Comparison of ENCODE assay signal across 9 cellular contexts in genomic region chr2:200405599-200406298, GRCh38.
A peak's percentile ranks its signal among the peaks of the same experiment; 100 is the strongest.
DNase-seq lines count a peak whose midpoint lies in the region; ATAC-seq and TF ChIP-seq lines count a peak whose summit lies in the region.
"Had no signal": no experiment of that assay in that cellular context is flagged by ENCODE, and none has a peak within 500 bp of the region (broad histone marks: within the 10 kb centered on the region; RNA-seq: fewer than 3 reads in every experiment).

No MANE protein-coding gene starts in this region.

- CTCF ChIA-PET in T-cell (lab: Charles Lee) = no interaction called here

- no peaks in the 10 kb centered on the region for H3K27me3 ChIP-seq in fibroblast of lung (ENCODE audit: control insufficient read depth, insufficient read depth, low read length)
- H3K27me3 ChIP-seq: BLaER1 had no signal

- H3K36me3 Mint-ChIP-seq in T-cell = peaks cover 6% of the 10 kb centered on the region
- H3K36me3 Mint-ChIP-seq in glutamatergic neuron (ENCODE audit: unreplicated experiment) = peaks cover 5% of the 10 kb centered on the region

- H3K4me1 ChIP-seq in fibroblast of lung (ENCODE audit: control insufficient read depth, extremely low read depth, insufficient read depth, low read length) = peaks cover 34% of the 10 kb centered on the region
- H3K4me1 ChIP-seq: BLaER1 had no signal

- H3K4me1 Mint-ChIP-seq in T-cell = peaks cover 14 to 28% (median 27%) of the 10 kb centered on the region in 3 donors
- peaks cover 3% of the 10 kb centered on the region for H3K4me1 Mint-ChIP-seq in glutamatergic neuron (ENCODE audit: low read depth, unreplicated experiment)

- H3K36me3 ChIP-seq in fibroblast of lung (ENCODE audit: control insufficient read depth, insufficient read depth, low read length) = no peaks in the 10 kb centered on the region
- H3K36me3 ChIP-seq: BLaER1 had no signal

- peak overlapping the region; percentile 88 for H3K27ac ChIP-seq in fibroblast of lung (ENCODE audit: insufficient read depth, low read length)
- H3K27ac ChIP-seq: BLaER1 had no signal

- H3K27ac Mint-ChIP-seq in T-cell = peak overlapping the region; percentile 28 to 53
- H3K27ac Mint-ChIP-seq in glutamatergic neuron (ENCODE audit: unreplicated experiment) = no peak overlapping the region

- H2AFZ ChIP-seq in fibroblast of lung (ENCODE audit: low read length) = no peak overlapping the region

- no peaks in the 10 kb centered on the region for H3K9me3 ChIP-seq in fibroblast of lung (ENCODE audit: control insufficient read depth, insufficient read depth, low read depth, low read length)
- H3K9me3 ChIP-seq: BLaER1 had no signal

- ATAC-seq in T-cell (replicated peaks in 1 of 4) = peak in 3 of 4 experiments; percentile 80 to 93 (median 84)
- ATAC-seq in GM19324 (IDR thresholded peaks at IDR 0.05; ENCODE audit: low FRiP score, unreplicated experiment) = no peak

- peaks cover 43% of the 10 kb centered on the region for H3K79me2 ChIP-seq in fibroblast of lung (ENCODE audit: control insufficient read depth, insufficient read depth, low read length)

- H3K4me3 ChIP-seq in fibroblast of lung (replicated peaks in 1 of 4; ENCODE audit: control extremely low read depth in 1 of 4, insufficient read depth in 1 of 4, low read depth in 3 of 4, low read length in 4 of 4) = peak overlapping the region in 3 of 4 experiments; percentile 12 to 23 (median 20)
- H3K4me3 ChIP-seq: BLaER1 had no signal

- no peaks in the 10 kb centered on the region for H3K27me3 Mint-ChIP-seq in T-cell
- H3K27me3 Mint-ChIP-seq in glutamatergic neuron (ENCODE audit: unreplicated experiment) = no peaks in the 10 kb centered on the region

- no peaks in the 10 kb centered on the region for H4K20me1 ChIP-seq in fibroblast of lung (ENCODE audit: control insufficient read depth, extremely low read depth, insufficient read depth, low read length)
- H4K20me1 ChIP-seq: BLaER1 had no signal

- H3K4me2 ChIP-seq in fibroblast of lung (ENCODE audit: extremely low read depth, insufficient read depth, low read length) = peak overlapping the region; percentile 84
- H3K4me2 ChIP-seq: BLaER1 had no signal

- H3K9ac ChIP-seq in fibroblast of lung (ENCODE audit: insufficient read depth, low read length) = no peak overlapping the region
- H3K9ac ChIP-seq: BLaER1 had no signal

- H3K9me3 Mint-ChIP-seq in T-cell (no peaks in the 10 kb centered on the region), glutamatergic neuron (ENCODE audit: unreplicated experiment) (no peaks in the 10 kb centered on the region)

- peak; percentile 2 to 38 for DNase-seq in NCI-H2081 (lab: John Stamatoyannopoulos, UW)
- DNase-seq in NCI-H2081 treated with DMSO at 0.1 percent for 48 hours (lab: John Stamatoyannopoulos, UW) = no peak
- peak; percentile 77 for DNase-seq in HPDE6-E6E7 (ENCODE audit: extremely low spot score)
- DNase-seq in T-cell = no peak
- peak; percentile 89 to 96 for DNase-seq in fibroblast of lung (ENCODE audit: low read depth in 2 of 2)
- peak; percentile 81 for DNase-seq in pulmonary artery endothelial cell (ENCODE audit: low read depth, low spot score)
- no peak for DNase-seq in glutamatergic neuron

- no peak overlapping the region for H3K4me3 Mint-ChIP-seq in T-cell
- no peak overlapping the region for H3K4me3 Mint-ChIP-seq in glutamatergic neuron (ENCODE audit: unreplicated experiment)

- POLR2A ChIA-PET in T-cell (lab: Charles Lee) = interaction anchor here in 1 of 2 donors (0.6 to 0.7 kb wide), 2 partner anchors 42 to 78 kb away, joined by 3 read pairs; no protein-coding TSS in a partner anchor

- TF ChIP-seq CTCF in fibroblast of lung (conservative IDR thresholded peaks at IDR 0.05 in 1 of 2, IDR thresholded peaks at IDR 0.05 in 1 of 2; ENCODE audit: low read depth in 1 of 2, low read length in 2 of 2) (no peak), glutamatergic neuron (IDR thresholded peaks at IDR 0.05; ENCODE audit: partially characterized antibody, unreplicated experiment) (no peak)

Comparison
In these comparisons a context has a peak if more than half of its experiments do, and no peak if none do; other contexts are left out.
1. DNase-seq: peak in NCI-H2081 (2 of 2), HPDE6-E6E7 (single experiment), fibroblast of lung (2 of 2) and pulmonary artery endothelial cell (single experiment); none in NCI-H2081 treated with DMSO at 0.1 percent for 48 hours (single experiment), T-cell (0 of 34) and glutamatergic neuron (single experiment).